ENCODE assay signal across 7 cellular contexts in genomic region chr11:28677719-28678118, GRCh38.
"Had no signal": no experiment of that assay in that cellular context is flagged by ENCODE, and none has a peak within 500 bp of the region (broad histone marks: within the 10 kb centered on the region; RNA-seq: fewer than 3 reads in every experiment).

No MANE protein-coding gene starts in this region.

- H3K27ac ChIP-seq: HL-60, KMS-11 had no signal

- H3K9ac ChIP-seq: KMS-11 had no signal

- FAIRE-seq: HTR-8/SVneo had no signal

- DNase-seq: Karpas-422, Kasumi-1, KBM-7, KG1 had no signal

- H3K4me2 ChIP-seq: KMS-11 had no signal
